In the genomic region with DNA sequence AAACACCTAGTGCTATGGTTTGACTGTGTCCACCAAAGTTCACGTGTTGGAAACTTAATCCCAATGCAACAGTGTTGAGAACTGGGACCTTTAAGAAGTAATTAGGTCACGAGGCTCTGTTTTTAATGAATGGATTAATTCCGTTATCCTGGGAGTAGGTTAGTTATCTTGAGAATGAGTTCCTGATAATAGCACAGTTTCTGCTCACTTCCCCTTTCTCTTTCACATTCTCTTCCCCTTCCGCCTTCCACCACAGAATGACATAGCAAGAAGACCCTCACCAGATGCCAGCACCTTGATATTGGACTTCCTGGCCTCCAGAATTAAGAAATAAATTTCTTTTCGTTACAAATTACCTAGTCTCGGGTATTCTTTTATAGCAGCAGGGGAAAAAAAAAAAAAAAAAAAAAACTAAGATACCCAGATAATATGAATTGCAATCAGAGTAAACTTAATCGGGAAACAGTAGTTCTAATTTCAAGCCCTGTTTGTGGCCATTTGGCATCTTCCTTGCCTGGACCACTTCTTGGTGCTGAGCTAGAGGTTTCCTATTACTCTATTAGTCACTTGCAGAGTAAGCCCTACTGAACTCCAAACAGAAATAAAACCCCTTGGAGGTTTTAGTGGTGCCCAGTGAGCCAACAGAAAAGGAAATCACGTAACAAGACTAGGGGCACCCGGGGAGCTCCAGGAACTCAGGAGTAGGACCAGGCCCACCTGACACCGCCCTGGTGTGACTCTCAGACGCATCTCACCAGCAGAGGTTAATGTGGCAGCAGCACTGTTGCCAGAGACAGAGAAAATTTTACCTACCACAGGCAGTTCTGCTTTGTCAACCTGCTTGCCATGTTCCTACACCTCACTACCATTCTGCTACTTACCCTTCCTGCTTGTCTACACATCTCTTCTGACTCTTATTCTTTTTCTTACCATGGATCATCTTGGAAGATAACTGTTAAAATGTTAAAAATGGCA, we compare ENCODE assay signal across 12 cellular contexts.
DNase-seq lines count a peak whose midpoint lies in the region; ATAC-seq and TF ChIP-seq lines count a peak whose summit lies in the region.
"Had no signal": no experiment of that assay in that cellular context is flagged by ENCODE, and none has a peak within 500 bp of the region (broad histone marks: within the 10 kb centered on the region; RNA-seq: fewer than 3 reads in every experiment).

No MANE protein-coding gene starts in this region.

- H2AFZ ChIP-seq in MM.1S (ENCODE audit: low read length) = no peak overlapping the region

- no peaks in the 10 kb centered on the region for H3K79me2 ChIP-seq in MM.1S (ENCODE audit: low read length)

- no peaks in the 10 kb centered on the region for H3K9me2 ChIP-seq in MM.1S (replicated peaks; ENCODE audit: insufficient read depth, low read length)

- no peaks in the 10 kb centered on the region for H3F3A ChIP-seq in MM.1S (ENCODE audit: insufficient read depth, low read length)

- H3K9ac ChIP-seq in MM.1S (ENCODE audit: low read length) (no peak overlapping the region), colonic mucosa (ENCODE audit: low read depth in 2 of 2, low read length in 2 of 2) (no peak overlapping the region)

- intact Hi-C loops in colonic mucosa (cut with DNase I) = no loop called here

- H3K27ac ChIP-seq in upper lobe of left lung (no peak overlapping the region), MM.1S (ENCODE audit: low read length) (no peak overlapping the region), colonic mucosa (no peak overlapping the region)
- H3K27ac ChIP-seq: SJSA1, thyroid gland had no signal

- H3K36me3 ChIP-seq in upper lobe of left lung (no peaks in the 10 kb centered on the region), MM.1S (replicated peaks; ENCODE audit: insufficient read depth, low read length) (no peaks in the 10 kb centered on the region), colonic mucosa (no peaks in the 10 kb centered on the region)
- H3K36me3 ChIP-seq: SJSA1, thyroid gland had no signal

- WGBS in upper lobe of left lung, 2 donors = 49 to 76% methylated on average over 10 to 11 of the region's 11 CpGs

- no peaks in the 10 kb centered on the region for H3K4me1 ChIP-seq in upper lobe of left lung
- H3K4me1 ChIP-seq in MM.1S (ENCODE audit: low read length) = no peaks in the 10 kb centered on the region
- H3K4me1 ChIP-seq in colonic mucosa = no peaks in the 10 kb centered on the region
- H3K4me1 ChIP-seq: SJSA1, thyroid gland had no signal

- DNase-seq in AG09309 (ENCODE audit: low read depth) = peak; percentile 5
- peak; percentile 87 for DNase-seq in NOMO-1 treated with DMSO at 0.1 percent for 48 hours (lab: John Stamatoyannopoulos, UW; ENCODE audit: unreplicated experiment)
- DNase-seq in epithelial cell of esophagus (ENCODE audit: low read depth) = peak; percentile 22
- DNase-seq in upper lobe of left lung = no peak
- DNase-seq in MM.1S = no peak
- DNase-seq in T-helper 9 cell = no peak
- DNase-seq in colonic mucosa = no peak
- DNase-seq: COR-L47, thyroid gland had no signal

- no peaks in the 10 kb centered on the region for H3K9me3 ChIP-seq in upper lobe of left lung
- H3K9me3 ChIP-seq in MM.1S (replicated peaks; ENCODE audit: insufficient read depth, low read length) = no peaks in the 10 kb centered on the region
- no peaks in the 10 kb centered on the region for H3K9me3 ChIP-seq in colonic mucosa
- H3K9me3 ChIP-seq: SJSA1, thyroid gland had no signal

- TF ChIP-seq POLR2A in upper lobe of left lung (IDR thresholded peaks at IDR 0.05) = no peak

- H3K27me3 ChIP-seq in upper lobe of left lung (no peaks in the 10 kb centered on the region), MM.1S (replicated peaks; ENCODE audit: insufficient read depth, low read length) (no peaks in the 10 kb centered on the region), colonic mucosa (no peaks in the 10 kb centered on the region)
- H3K27me3 ChIP-seq: SJSA1, thyroid gland had no signal

- TF ChIP-seq EP300 in upper lobe of left lung (IDR thresholded peaks at IDR 0.05) = no peak

- H3K4me2 ChIP-seq in MM.1S (ENCODE audit: low read depth, low read length) = no peak overlapping the region

- ATAC-seq in GM21529 (IDR thresholded peaks at IDR 0.05; ENCODE audit: unreplicated experiment) = peak; percentile 58
- no peak for ATAC-seq in upper lobe of left lung (ENCODE audit: low FRiP score in 2 of 2)

- H3K4me3 ChIP-seq in AG09309 (ENCODE audit: control insufficient read depth, low read depth, low read length) (no peak overlapping the region), epithelial cell of esophagus (ENCODE audit: low read length) (no peak overlapping the region), upper lobe of left lung (no peak overlapping the region), MM.1S (ENCODE audit: low read length) (no peak overlapping the region), colonic mucosa (no peak overlapping the region)
- H3K4me3 ChIP-seq: lung, SJSA1, thyroid gland had no signal

- H4K20me1 ChIP-seq in MM.1S (ENCODE audit: insufficient read depth, low read length) = no peaks in the 10 kb centered on the region

- TF ChIP-seq CTCF in AG09309 (IDR thresholded peaks at IDR 0.05; ENCODE audit: control insufficient read depth, insufficient read depth, low read depth, low read length, missing control alignments) (no peak), epithelial cell of esophagus (IDR thresholded peaks at IDR 0.05; ENCODE audit: insufficient read depth, low read depth, low read length, missing control alignments) (no peak), upper lobe of left lung (IDR thresholded peaks at IDR 0.05) (no peak), MM.1S (IDR thresholded peaks at IDR 0.05; ENCODE audit: low read length) (no peak), colonic mucosa (IDR thresholded peaks at IDR 0.05) (no peak)

Comparison
In these comparisons a context has a peak if more than half of its experiments do, and no peak if none do; other contexts are left out.
1. DNase-seq: peak in AG09309 (single experiment), NOMO-1 treated with DMSO at 0.1 percent for 48 hours (single experiment) and epithelial cell of esophagus (single experiment); none in upper lobe of left lung (0 of 2), MM.1S (single experiment), T-helper 9 cell (single experiment) and colonic mucosa (single experiment).